In genomic region chr20:44464514-44464913, GRCh38 we compare ENCODE assay signal across 1 cellular context.
TF ChIP-seq lines count a peak whose summit lies in the region.

No MANE protein-coding gene starts in this region.

TF ChIP-seq in GM23338, 12 proteins besides CTCF, POLR2A, EP300 and RAD21 (continued from another document):
- TF ChIP-seq, protein P1, sequence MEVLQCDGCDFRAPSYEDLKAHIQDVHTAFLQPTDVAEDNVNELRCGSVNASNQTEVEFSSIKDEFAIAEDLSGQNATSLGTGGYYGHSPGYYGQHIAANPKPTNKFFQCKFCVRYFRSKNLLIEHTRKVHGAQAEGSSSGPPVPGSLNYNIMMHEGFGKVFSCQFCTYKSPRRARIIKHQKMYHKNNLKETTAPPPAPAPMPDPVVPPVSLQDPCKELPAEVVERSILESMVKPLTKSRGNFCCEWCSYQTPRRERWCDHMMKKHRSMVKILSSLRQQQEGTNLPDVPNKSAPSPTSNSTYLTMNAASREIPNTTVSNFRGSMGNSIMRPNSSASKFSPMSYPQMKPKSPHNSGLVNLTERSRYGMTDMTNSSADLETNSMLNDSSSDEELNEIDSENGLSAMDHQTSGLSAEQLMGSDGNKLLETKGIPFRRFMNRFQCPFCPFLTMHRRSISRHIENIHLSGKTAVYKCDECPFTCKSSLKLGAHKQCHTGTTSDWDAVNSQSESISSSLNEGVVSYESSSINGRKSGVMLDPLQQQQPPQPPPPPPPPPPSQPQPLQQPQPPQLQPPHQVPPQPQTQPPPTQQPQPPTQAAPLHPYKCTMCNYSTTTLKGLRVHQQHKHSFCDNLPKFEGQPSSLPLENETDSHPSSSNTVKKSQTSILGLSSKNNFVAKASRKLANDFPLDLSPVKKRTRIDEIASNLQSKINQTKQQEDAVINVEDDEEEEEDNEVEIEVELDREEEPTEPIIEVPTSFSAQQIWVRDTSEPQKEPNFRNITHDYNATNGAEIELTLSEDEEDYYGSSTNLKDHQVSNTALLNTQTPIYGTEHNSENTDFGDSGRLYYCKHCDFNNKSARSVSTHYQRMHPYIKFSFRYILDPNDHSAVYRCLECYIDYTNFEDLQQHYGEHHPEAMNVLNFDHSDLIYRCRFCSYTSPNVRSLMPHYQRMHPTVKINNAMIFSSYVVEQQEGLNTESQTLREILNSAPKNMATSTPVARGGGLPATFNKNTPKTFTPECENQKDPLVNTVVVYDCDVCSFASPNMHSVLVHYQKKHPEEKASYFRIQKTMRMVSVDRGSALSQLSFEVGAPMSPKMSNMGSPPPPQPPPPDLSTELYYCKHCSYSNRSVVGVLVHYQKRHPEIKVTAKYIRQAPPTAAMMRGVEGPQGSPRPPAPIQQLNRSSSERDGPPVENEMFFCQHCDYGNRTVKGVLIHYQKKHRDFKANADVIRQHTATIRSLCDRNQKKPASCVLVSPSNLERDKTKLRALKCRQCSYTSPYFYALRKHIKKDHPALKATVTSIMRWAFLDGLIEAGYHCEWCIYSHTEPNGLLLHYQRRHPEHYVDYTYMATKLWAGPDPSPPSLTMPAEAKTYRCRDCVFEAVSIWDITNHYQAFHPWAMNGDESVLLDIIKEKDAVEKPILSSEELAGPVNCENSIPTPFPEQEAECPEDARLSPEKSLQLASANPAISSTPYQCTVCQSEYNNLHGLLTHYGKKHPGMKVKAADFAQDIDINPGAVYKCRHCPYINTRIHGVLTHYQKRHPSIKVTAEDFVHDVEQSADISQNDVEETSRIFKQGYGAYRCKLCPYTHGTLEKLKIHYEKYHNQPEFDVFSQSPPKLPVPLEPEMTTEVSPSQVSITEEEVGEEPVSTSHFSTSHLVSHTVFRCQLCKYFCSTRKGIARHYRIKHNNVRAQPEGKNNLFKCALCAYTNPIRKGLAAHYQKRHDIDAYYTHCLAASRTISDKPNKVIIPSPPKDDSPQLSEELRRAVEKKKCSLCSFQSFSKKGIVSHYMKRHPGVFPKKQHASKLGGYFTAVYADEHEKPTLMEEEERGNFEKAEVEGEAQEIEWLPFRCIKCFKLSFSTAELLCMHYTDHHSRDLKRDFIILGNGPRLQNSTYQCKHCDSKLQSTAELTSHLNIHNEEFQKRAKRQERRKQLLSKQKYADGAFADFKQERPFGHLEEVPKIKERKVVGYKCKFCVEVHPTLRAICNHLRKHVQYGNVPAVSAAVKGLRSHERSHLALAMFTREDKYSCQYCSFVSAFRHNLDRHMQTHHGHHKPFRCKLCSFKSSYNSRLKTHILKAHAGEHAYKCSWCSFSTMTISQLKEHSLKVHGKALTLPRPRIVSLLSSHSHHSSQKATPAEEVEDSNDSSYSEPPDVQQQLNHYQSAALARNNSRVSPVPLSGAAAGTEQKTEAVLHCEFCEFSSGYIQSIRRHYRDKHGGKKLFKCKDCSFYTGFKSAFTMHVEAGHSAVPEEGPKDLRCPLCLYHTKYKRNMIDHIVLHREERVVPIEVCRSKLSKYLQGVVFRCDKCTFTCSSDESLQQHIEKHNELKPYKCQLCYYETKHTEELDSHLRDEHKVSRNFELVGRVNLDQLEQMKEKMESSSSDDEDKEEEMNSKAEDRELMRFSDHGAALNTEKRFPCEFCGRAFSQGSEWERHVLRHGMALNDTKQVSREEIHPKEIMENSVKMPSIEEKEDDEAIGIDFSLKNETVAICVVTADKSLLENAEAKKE (CRISPR knock-in tag; IDR thresholded peaks at IDR 0.05) = no peak
- TF ChIP-seq, protein P2, sequence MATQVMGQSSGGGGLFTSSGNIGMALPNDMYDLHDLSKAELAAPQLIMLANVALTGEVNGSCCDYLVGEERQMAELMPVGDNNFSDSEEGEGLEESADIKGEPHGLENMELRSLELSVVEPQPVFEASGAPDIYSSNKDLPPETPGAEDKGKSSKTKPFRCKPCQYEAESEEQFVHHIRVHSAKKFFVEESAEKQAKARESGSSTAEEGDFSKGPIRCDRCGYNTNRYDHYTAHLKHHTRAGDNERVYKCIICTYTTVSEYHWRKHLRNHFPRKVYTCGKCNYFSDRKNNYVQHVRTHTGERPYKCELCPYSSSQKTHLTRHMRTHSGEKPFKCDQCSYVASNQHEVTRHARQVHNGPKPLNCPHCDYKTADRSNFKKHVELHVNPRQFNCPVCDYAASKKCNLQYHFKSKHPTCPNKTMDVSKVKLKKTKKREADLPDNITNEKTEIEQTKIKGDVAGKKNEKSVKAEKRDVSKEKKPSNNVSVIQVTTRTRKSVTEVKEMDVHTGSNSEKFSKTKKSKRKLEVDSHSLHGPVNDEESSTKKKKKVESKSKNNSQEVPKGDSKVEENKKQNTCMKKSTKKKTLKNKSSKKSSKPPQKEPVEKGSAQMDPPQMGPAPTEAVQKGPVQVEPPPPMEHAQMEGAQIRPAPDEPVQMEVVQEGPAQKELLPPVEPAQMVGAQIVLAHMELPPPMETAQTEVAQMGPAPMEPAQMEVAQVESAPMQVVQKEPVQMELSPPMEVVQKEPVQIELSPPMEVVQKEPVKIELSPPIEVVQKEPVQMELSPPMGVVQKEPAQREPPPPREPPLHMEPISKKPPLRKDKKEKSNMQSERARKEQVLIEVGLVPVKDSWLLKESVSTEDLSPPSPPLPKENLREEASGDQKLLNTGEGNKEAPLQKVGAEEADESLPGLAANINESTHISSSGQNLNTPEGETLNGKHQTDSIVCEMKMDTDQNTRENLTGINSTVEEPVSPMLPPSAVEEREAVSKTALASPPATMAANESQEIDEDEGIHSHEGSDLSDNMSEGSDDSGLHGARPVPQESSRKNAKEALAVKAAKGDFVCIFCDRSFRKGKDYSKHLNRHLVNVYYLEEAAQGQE (IDR thresholded peaks at IDR 0.05; ENCODE audit: unreplicated experiment) = no peak
- TF ChIP-seq EZH2 (IDR thresholded peaks at IDR 0.05; ENCODE audit: low read depth, unreplicated experiment) = no peak
- TF ChIP-seq STAT1 (IDR thresholded peaks at IDR 0.05; ENCODE audit: unreplicated experiment) = no peak
- no peak for TF ChIP-seq ZNF114 (CRISPR knock-in tag; IDR thresholded peaks at IDR 0.05)
- TF ChIP-seq NANOG (IDR thresholded peaks at IDR 0.05; ENCODE audit: borderline replicate concordance) = no peak
- TF ChIP-seq POLR2AphosphoS5 (IDR thresholded peaks at IDR 0.05; ENCODE audit: low read depth) = no peak
